16 cellular contexts compared by ENCODE assay signal in the genomic region with DNA sequence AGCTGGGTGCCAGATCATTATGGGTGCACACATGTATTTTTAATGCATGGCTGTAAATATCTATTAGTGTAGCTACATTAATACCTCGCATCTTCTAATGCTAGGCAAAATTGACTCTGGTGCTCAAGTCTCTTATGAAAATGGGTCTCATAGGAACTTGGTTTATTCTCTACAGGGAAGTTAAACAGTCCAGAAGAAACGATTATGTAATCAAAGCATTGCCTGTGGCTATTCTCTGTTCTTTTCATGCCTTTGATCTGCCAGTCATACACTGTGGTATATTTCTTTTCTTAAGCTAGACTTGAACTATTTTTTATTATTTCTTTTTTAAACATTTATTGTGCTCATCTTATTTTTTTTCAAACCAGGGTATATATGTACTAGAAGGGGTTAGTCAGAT.
DNase-seq lines count a peak whose midpoint lies in the region; ATAC-seq and TF ChIP-seq lines count a peak whose summit lies in the region.
"Had no signal": no experiment of that assay in that cellular context is flagged by ENCODE, and none has a peak within 500 bp of the region (broad histone marks: within the 10 kb centered on the region; RNA-seq: fewer than 3 reads in every experiment).

No MANE protein-coding gene starts in this region.

- peak; percentile 50 for ATAC-seq in left lung
- no peak for ATAC-seq in GM18867 (IDR thresholded peaks at IDR 0.05; ENCODE audit: unreplicated experiment)
- ATAC-seq: HepG2 had no signal

- no peak overlapping the region for H3K4me3 ChIP-seq in left lung
- no peak overlapping the region for H3K4me3 ChIP-seq in foreskin fibroblast (ENCODE audit: low read depth in 1 of 2, low read length in 2 of 2)

- no peaks in the 10 kb centered on the region for H3K36me3 ChIP-seq in left lung

- TF ChIP-seq CTCF in left lung (IDR thresholded peaks at IDR 0.05): no peak
- no peak for TF ChIP-seq CTCF in foreskin fibroblast (IDR thresholded peaks at IDR 0.05; ENCODE audit: low read depth, low read length)

- peaks cover 0 to 10% of the 10 kb centered on the region in 2 donors for H3K9me3 ChIP-seq in left lung
- H3K9me3 ChIP-seq: Caco-2 had no signal

- H3K27ac ChIP-seq in left lung: no peak overlapping the region
- H3K27ac ChIP-seq: C4-2B had no signal

- no peaks in the 10 kb centered on the region for H3K4me1 ChIP-seq in left lung
- H3K4me1 ChIP-seq: Caco-2 had no signal

- H3K27me3 ChIP-seq in left lung: no peaks in the 10 kb centered on the region

- intact Hi-C loops in left lung (cut with DNase I): no loop called here

- DNase-seq in AML-193 (lab: John Stamatoyannopoulos, UW): peak; percentile 13 to 17
- peak; percentile 86 for DNase-seq in NCI-H69 (lab: John Stamatoyannopoulos, UW)
- peak; percentile 16 for DNase-seq in SKM-1 (lab: John Stamatoyannopoulos, UW; ENCODE audit: unreplicated experiment)
- DNase-seq in left lung: no peak
- DNase-seq in DMS53 (lab: John Stamatoyannopoulos, UW): no peak
- DNase-seq in foreskin fibroblast: no peak
- no peak for DNase-seq in GM03348 (ENCODE audit: low spot score)
- DNase-seq: ACHN; Caco-2; CD4-positive, alpha-beta T cell; DMS79; GDM1; H9 had no signal

Comparison
In these comparisons a context has a peak if more than half of its experiments do, and no peak if none do; other contexts are left out.
1. DNase-seq: peak in AML-193 (2 of 2), NCI-H69 (single experiment) and SKM-1 (single experiment); none in left lung (0 of 2), DMS53 (single experiment), foreskin fibroblast (0 of 2) and GM03348 (single experiment).